Comparison of ENCODE assay signal across 1 cellular context in the genomic region with DNA sequence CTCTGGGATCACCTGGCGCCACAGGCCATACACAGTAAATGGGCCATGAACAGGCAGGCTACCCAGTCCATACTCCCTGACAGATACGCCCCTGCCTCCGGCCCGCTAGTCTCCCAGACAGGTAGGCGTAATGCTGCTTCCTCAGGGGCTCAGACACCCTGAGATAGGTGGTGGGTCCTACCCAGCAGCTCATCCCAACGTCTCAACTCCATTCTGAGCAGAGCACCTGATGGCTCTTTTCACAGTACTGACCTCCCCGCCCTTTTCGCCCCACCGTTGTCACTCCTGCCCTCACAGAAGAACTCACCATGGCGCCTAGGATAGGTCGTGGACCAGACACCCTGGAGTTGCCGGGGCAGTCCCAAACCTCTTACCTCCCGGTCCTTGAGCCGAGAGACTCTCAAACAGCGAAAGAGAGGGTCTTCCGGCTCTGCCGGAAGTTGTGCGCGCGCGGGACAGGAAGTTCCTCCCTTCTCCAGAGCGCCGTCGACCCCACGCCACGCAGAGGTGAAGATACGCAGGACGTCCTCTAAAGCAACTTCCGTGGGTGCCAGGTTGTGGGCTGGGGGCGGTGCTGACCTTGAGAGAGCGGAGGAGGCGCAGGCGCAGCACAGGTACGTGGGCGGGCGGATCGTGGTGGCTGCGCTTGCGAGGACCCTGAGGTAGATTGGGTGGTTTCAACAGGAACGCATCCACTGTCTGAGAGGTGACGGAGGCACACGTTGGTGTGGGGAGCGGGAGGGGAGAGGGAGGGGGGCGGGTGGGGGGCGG.
A peak's percentile ranks its signal among the peaks of the same experiment; 100 is the strongest.
TF ChIP-seq lines count a peak whose summit lies in the region.

A gene (minus strand): TSS at position 432 of the 771 bp plus-strand sequence. CDS start 122 bp downstream, at position 310.

TF ChIP-seq in K562, 482 proteins besides CTCF, POLR2A, EP300 and RAD21 (continued from another document and continues in another):
- TF ChIP-seq, protein P1, sequence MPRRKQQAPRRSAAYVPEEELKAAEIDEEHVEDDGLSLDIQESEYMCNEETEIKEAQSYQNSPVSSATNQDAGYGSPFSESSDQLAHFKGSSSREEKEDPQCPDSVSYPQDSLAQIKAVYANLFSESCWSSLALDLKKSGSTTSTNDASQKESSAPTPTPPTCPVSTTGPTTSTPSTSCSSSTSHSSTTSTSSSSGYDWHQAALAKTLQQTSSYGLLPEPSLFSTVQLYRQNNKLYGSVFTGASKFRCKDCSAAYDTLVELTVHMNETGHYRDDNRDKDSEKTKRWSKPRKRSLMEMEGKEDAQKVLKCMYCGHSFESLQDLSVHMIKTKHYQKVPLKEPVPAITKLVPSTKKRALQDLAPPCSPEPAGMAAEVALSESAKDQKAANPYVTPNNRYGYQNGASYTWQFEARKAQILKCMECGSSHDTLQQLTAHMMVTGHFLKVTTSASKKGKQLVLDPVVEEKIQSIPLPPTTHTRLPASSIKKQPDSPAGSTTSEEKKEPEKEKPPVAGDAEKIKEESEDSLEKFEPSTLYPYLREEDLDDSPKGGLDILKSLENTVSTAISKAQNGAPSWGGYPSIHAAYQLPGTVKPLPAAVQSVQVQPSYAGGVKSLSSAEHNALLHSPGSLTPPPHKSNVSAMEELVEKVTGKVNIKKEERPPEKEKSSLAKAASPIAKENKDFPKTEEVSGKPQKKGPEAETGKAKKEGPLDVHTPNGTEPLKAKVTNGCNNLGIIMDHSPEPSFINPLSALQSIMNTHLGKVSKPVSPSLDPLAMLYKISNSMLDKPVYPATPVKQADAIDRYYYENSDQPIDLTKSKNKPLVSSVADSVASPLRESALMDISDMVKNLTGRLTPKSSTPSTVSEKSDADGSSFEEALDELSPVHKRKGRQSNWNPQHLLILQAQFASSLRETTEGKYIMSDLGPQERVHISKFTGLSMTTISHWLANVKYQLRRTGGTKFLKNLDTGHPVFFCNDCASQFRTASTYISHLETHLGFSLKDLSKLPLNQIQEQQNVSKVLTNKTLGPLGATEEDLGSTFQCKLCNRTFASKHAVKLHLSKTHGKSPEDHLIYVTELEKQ (CRISPR knock-in tag; IDR thresholded peaks at IDR 0.05): no peak
- TF ChIP-seq JUNB (CRISPR knock-in tag; conservative IDR thresholded peaks at IDR 0.05): no peak
- TF ChIP-seq ZC3H11A (IDR thresholded peaks at IDR 0.05; ENCODE audit: low read depth, low read length): no peak
- TF ChIP-seq SMARCA4 (IDR thresholded peaks at IDR 0.05): no peak
- TF ChIP-seq PML (IDR thresholded peaks at IDR 0.05; ENCODE audit: low read length): peak; percentile 73
- TF ChIP-seq ZNF830 (CRISPR knock-in tag; IDR thresholded peaks at IDR 0.05): no peak
- TF ChIP-seq CBFA2T3 (IDR thresholded peaks at IDR 0.05): no peak; the same call in 1 of the 2 replicates
- TF ChIP-seq, protein P2, sequence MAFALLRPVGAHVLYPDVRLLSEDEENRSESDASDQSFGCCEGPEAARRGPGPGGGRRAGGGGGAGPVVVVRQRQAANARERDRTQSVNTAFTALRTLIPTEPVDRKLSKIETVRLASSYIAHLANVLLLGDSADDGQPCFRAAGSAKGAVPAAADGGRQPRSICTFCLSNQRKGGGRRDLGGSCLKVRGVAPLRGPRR (CRISPR knock-in tag; IDR thresholded peaks at IDR 0.05): no peak
- no peak for TF ChIP-seq CSDE1 (IDR thresholded peaks at IDR 0.05)
- TF ChIP-seq ZNF75A (CRISPR knock-in tag; IDR thresholded peaks at IDR 0.05): no peak
- TF ChIP-seq NCOA4 (IDR thresholded peaks at IDR 0.05; ENCODE audit: partially characterized antibody): no peak
- no peak for TF ChIP-seq TOE1 (IDR thresholded peaks at IDR 0.05; ENCODE audit: borderline replicate concordance)
- no peak for TF ChIP-seq TOE1 (CRISPR knock-in tag; IDR thresholded peaks at IDR 0.05; ENCODE audit: borderline replicate concordance, low read depth)
- no peak for TF ChIP-seq YY1 (IDR thresholded peaks at IDR 0.05; ENCODE audit: borderline replicate concordance in 1 of 3, control insufficient read depth in 1 of 3, extremely low read depth in 1 of 3, insufficient read depth in 3 of 3, insufficient read length in 1 of 3, insufficient replicate concordance in 2 of 3, low read depth in 1 of 3, low read length in 2 of 3)
- TF ChIP-seq DIDO1 (tag; IDR thresholded peaks at IDR 0.05; ENCODE audit: low read depth): peak; percentile 65; the same call in 1 of the 2 replicates
- no peak for TF ChIP-seq HMG20A (CRISPR knock-in tag; conservative IDR thresholded peaks at IDR 0.05)
- no peak for TF ChIP-seq ZNF431 (CRISPR knock-in tag; IDR thresholded peaks at IDR 0.05)
- TF ChIP-seq EGR1 (conservative IDR thresholded peaks at IDR 0.05): peak; percentile 99
- TF ChIP-seq, protein P3, sequence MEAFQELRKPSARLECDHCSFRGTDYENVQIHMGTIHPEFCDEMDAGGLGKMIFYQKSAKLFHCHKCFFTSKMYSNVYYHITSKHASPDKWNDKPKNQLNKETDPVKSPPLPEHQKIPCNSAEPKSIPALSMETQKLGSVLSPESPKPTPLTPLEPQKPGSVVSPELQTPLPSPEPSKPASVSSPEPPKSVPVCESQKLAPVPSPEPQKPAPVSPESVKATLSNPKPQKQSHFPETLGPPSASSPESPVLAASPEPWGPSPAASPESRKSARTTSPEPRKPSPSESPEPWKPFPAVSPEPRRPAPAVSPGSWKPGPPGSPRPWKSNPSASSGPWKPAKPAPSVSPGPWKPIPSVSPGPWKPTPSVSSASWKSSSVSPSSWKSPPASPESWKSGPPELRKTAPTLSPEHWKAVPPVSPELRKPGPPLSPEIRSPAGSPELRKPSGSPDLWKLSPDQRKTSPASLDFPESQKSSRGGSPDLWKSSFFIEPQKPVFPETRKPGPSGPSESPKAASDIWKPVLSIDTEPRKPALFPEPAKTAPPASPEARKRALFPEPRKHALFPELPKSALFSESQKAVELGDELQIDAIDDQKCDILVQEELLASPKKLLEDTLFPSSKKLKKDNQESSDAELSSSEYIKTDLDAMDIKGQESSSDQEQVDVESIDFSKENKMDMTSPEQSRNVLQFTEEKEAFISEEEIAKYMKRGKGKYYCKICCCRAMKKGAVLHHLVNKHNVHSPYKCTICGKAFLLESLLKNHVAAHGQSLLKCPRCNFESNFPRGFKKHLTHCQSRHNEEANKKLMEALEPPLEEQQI (IDR thresholded peaks at IDR 0.05): no peak; the same call in 1 of the 2 replicates
- TF ChIP-seq, protein P4, sequence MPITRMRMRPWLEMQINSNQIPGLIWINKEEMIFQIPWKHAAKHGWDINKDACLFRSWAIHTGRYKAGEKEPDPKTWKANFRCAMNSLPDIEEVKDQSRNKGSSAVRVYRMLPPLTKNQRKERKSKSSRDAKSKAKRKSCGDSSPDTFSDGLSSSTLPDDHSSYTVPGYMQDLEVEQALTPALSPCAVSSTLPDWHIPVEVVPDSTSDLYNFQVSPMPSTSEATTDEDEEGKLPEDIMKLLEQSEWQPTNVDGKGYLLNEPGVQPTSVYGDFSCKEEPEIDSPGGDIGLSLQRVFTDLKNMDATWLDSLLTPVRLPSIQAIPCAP (CRISPR knock-in tag; IDR thresholded peaks at IDR 0.05; ENCODE audit: borderline replicate concordance): no peak
- peak; percentile 90 for TF ChIP-seq SAFB (IDR thresholded peaks at IDR 0.05; ENCODE audit: borderline replicate concordance, low read depth, low read length)
- TF ChIP-seq ZNF324 (CRISPR knock-in tag; IDR thresholded peaks at IDR 0.05): no peak
- TF ChIP-seq NFIC (IDR thresholded peaks at IDR 0.05): peak; percentile 51; the same call in 1 of the 2 replicates
- TF ChIP-seq NFE2L1 (tag; IDR thresholded peaks at IDR 0.05; ENCODE audit: borderline replicate concordance, low read depth): no peak
- TF ChIP-seq, protein P5, sequence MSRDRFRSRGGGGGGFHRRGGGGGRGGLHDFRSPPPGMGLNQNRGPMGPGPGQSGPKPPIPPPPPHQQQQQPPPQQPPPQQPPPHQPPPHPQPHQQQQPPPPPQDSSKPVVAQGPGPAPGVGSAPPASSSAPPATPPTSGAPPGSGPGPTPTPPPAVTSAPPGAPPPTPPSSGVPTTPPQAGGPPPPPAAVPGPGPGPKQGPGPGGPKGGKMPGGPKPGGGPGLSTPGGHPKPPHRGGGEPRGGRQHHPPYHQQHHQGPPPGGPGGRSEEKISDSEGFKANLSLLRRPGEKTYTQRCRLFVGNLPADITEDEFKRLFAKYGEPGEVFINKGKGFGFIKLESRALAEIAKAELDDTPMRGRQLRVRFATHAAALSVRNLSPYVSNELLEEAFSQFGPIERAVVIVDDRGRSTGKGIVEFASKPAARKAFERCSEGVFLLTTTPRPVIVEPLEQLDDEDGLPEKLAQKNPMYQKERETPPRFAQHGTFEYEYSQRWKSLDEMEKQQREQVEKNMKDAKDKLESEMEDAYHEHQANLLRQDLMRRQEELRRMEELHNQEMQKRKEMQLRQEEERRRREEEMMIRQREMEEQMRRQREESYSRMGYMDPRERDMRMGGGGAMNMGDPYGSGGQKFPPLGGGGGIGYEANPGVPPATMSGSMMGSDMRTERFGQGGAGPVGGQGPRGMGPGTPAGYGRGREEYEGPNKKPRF (IDR thresholded peaks at IDR 0.05; ENCODE audit: low read depth, low read length): no peak
- TF ChIP-seq TAF7 (tag; IDR thresholded peaks at IDR 0.05): no peak; the same call in 1 of the 2 replicates
- TF ChIP-seq, protein P6, sequence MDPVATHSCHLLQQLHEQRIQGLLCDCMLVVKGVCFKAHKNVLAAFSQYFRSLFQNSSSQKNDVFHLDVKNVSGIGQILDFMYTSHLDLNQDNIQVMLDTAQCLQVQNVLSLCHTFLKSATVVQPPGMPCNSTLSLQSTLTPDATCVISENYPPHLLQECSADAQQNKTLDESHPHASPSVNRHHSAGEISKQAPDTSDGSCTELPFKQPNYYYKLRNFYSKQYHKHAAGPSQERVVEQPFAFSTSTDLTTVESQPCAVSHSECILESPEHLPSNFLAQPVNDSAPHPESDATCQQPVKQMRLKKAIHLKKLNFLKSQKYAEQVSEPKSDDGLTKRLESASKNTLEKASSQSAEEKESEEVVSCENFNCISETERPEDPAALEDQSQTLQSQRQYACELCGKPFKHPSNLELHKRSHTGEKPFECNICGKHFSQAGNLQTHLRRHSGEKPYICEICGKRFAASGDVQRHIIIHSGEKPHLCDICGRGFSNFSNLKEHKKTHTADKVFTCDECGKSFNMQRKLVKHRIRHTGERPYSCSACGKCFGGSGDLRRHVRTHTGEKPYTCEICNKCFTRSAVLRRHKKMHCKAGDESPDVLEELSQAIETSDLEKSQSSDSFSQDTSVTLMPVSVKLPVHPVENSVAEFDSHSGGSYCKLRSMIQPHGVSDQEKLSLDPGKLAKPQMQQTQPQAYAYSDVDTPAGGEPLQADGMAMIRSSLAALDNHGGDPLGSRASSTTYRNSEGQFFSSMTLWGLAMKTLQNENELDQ (CRISPR knock-in tag; IDR thresholded peaks at IDR 0.05; ENCODE audit: borderline replicate concordance): no peak
- no peak for TF ChIP-seq MTF1 (CRISPR knock-in tag; IDR thresholded peaks at IDR 0.05; ENCODE audit: borderline replicate concordance)
- no peak for TF ChIP-seq HEY1 (CRISPR knock-in tag; IDR thresholded peaks at IDR 0.05; ENCODE audit: borderline replicate concordance)
- TF ChIP-seq, protein P7, sequence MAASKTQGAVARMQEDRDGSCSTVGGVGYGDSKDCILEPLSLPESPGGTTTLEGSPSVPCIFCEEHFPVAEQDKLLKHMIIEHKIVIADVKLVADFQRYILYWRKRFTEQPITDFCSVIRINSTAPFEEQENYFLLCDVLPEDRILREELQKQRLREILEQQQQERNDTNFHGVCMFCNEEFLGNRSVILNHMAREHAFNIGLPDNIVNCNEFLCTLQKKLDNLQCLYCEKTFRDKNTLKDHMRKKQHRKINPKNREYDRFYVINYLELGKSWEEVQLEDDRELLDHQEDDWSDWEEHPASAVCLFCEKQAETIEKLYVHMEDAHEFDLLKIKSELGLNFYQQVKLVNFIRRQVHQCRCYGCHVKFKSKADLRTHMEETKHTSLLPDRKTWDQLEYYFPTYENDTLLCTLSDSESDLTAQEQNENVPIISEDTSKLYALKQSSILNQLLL (CRISPR knock-in tag; IDR thresholded peaks at IDR 0.05; ENCODE audit: borderline replicate concordance): no peak
- TF ChIP-seq, protein P8, sequence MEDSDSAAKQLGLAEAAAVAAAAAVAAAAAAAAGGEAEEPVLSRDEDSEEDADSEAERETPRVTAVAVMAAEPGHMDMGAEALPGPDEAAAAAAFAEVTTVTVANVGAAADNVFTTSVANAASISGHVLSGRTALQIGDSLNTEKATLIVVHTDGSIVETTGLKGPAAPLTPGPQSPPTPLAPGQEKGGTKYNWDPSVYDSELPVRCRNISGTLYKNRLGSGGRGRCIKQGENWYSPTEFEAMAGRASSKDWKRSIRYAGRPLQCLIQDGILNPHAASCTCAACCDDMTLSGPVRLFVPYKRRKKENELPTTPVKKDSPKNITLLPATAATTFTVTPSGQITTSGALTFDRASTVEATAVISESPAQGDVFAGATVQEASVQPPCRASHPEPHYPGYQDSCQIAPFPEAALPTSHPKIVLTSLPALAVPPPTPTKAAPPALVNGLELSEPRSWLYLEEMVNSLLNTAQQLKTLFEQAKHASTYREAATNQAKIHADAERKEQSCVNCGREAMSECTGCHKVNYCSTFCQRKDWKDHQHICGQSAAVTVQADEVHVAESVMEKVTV (CRISPR knock-in tag; IDR thresholded peaks at IDR 0.05): no peak
- no peak for TF ChIP-seq ZNF224 (CRISPR knock-in tag; IDR thresholded peaks at IDR 0.05)
- TF ChIP-seq RUNX1 (IDR thresholded peaks at IDR 0.05; ENCODE audit: low read depth): no peak
- no peak for TF ChIP-seq FOXP1 (CRISPR knock-in tag; IDR thresholded peaks at IDR 0.05)
- TF ChIP-seq MTA2 (IDR thresholded peaks at IDR 0.05; ENCODE audit: low read depth): no peak
- TF ChIP-seq SPI1 (IDR thresholded peaks at IDR 0.05; ENCODE audit: borderline replicate concordance, low read depth, low read length): peak; percentile 38; the same call in 1 of the 2 replicates
- no peak for TF ChIP-seq RHOXF2B (CRISPR knock-in tag; conservative IDR thresholded peaks at IDR 0.05)
- no peak for TF ChIP-seq TFAM (CRISPR knock-in tag; conservative IDR thresholded peaks at IDR 0.05)
- TF ChIP-seq PHB2 (IDR thresholded peaks at IDR 0.05; ENCODE audit: low read depth): no peak
- no peak for TF ChIP-seq NBN (IDR thresholded peaks at IDR 0.05; ENCODE audit: low read depth)
- peak; percentile 53 for TF ChIP-seq NFRKB (IDR thresholded peaks at IDR 0.05; ENCODE audit: low read depth)
- no peak for TF ChIP-seq PRMT5 (CRISPR knock-in tag; IDR thresholded peaks at IDR 0.05)
- TF ChIP-seq, protein P9, sequence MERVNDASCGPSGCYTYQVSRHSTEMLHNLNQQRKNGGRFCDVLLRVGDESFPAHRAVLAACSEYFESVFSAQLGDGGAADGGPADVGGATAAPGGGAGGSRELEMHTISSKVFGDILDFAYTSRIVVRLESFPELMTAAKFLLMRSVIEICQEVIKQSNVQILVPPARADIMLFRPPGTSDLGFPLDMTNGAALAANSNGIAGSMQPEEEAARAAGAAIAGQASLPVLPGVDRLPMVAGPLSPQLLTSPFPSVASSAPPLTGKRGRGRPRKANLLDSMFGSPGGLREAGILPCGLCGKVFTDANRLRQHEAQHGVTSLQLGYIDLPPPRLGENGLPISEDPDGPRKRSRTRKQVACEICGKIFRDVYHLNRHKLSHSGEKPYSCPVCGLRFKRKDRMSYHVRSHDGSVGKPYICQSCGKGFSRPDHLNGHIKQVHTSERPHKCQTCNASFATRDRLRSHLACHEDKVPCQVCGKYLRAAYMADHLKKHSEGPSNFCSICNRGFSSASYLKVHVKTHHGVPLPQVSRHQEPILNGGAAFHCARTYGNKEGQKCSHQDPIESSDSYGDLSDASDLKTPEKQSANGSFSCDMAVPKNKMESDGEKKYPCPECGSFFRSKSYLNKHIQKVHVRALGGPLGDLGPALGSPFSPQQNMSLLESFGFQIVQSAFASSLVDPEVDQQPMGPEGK (CRISPR knock-in tag; IDR thresholded peaks at IDR 0.05; ENCODE audit: borderline replicate concordance): no peak
- TF ChIP-seq ZNF311 (CRISPR knock-in tag; IDR thresholded peaks at IDR 0.05): no peak
- TF ChIP-seq TEAD4 (IDR thresholded peaks at IDR 0.05; ENCODE audit: low read length): no peak
- no peak for TF ChIP-seq TEAD4 (CRISPR knock-in tag; IDR thresholded peaks at IDR 0.05; ENCODE audit: borderline replicate concordance)
- peak; percentile 90 for TF ChIP-seq NCOA6 (IDR thresholded peaks at IDR 0.05)
- TF ChIP-seq STAT5B (CRISPR knock-in tag; IDR thresholded peaks at IDR 0.05): no peak
